Comparison of ENCODE assay signal across 8 cellular contexts in genomic region chr12:82358200-82359114, GRCh38. TPM values are rescaled to one million over a fixed set of nuclear protein-coding genes. Genes with fewer than 3 reads are reported as not detected.
A peak's percentile ranks its signal among the peaks of the same experiment; 100 is the strongest.
DNase-seq lines count a peak whose midpoint lies in the region; ATAC-seq, FAIRE-seq and TF ChIP-seq lines count a peak whose summit lies in the region.

CCDC59 (minus strand) TSS chr12:82358387; CDS start chr12:82358376, 11 bp downstream.
METTL25 (plus strand) TSS chr12:82358529; CDS start chr12:82358566, 37 bp downstream.

- ATAC-seq in HG03457 (IDR thresholded peaks at IDR 0.05; ENCODE audit: unreplicated experiment) (peak; percentile 92), left colon (peak; percentile 95)

- no peaks in the 10 kb centered on the region for H3K27me3 ChIP-seq in BLaER1 treated with 17β-estradiol and CSF1 and Interleukin-3, amounts not matched to agents 10 nM and 100 nM

- peak within 1 kb of the TSS; percentile 86 to 99 (median 93) for H3K4me2 ChIP-seq in BLaER1 treated with 17β-estradiol and CSF1 and Interleukin-3, amounts not matched to agents 10 nM and 100 nM

- H3K36me3 ChIP-seq in BLaER1 treated with 17β-estradiol and CSF1 and Interleukin-3, amounts not matched to agents 10 nM and 100 nM = peaks cover 31 to 40% (median 35%) of the 10 kb centered on the region in 11 experiments

- FAIRE-seq in GM19239 (lab: Jason Lieb, UNC) = peak; percentile 95

- peaks cover 21 to 36% (median 29%) of the 10 kb centered on the region in 10 experiments for H3K4me1 ChIP-seq in BLaER1 treated with 17β-estradiol and CSF1 and Interleukin-3, amounts not matched to agents 10 nM and 100 nM

- TF ChIP-seq CTCF in coronary artery (IDR thresholded peaks at IDR 0.05) = peak; percentile 96

- peak within 1 kb of the TSS; percentile 96 to 99 (median 97) for H3K27ac ChIP-seq in BLaER1 treated with 17β-estradiol and CSF1 and Interleukin-3, amounts not matched to agents 10 nM and 100 nM
- H3K27ac ChIP-seq in coronary artery = peak within 1 kb of the TSS; percentile 90 to 98

- peaks cover 0 to 46% (median 17%) of the 10 kb centered on the region in 11 experiments; a peak in 10 of 22 replicates for H4K20me1 ChIP-seq in BLaER1 treated with 17β-estradiol and CSF1 and Interleukin-3, amounts not matched to agents 10 nM and 100 nM

- intact Hi-C loops in left colon (cut with DNase I, micrococcal nuclease) = no loop called here

- peak within 1 kb of the TSS; percentile 81 to 99 (median 89) for H3K4me3 ChIP-seq in BLaER1 treated with 17β-estradiol and CSF1 and Interleukin-3, amounts not matched to agents 10 nM and 100 nM
- peak within 1 kb of the TSS; percentile 75 for H3K4me3 ChIP-seq in coronary artery

- peak within 1 kb of the TSS; percentile 92 to 99 (median 97) for H3K9ac ChIP-seq in BLaER1 treated with 17β-estradiol and CSF1 and Interleukin-3, amounts not matched to agents 10 nM and 100 nM

- DNase-seq in GM19239 (ENCODE audit: insufficient read length, low spot score) = peak; percentile 81
- DNase-seq in NCI-H524 (lab: John Stamatoyannopoulos, UW) = peak; percentile 93 to 96
- DNase-seq in activated CD4-positive, alpha-beta T cell treated with anti-CD3 and anti-CD28 coated beads for 48 hours = peak; percentile 97
- peak; percentile 98 for DNase-seq in coronary artery (ENCODE audit: low spot score)
- peak; percentile 97 for DNase-seq in left colon
- peak; percentile 95 for DNase-seq in stimulated activated CD4-positive, alpha-beta T cell treated with anti-CD3 and anti-CD28 coated beads, Interleukin-1b, Interleukin-23, amount 100 ng/mL, for 48 hours

- H3K9me3 ChIP-seq in BLaER1 treated with 17β-estradiol and CSF1 and Interleukin-3, amounts not matched to agents 10 nM and 100 nM (replicated peaks in 1 of 11) = peaks cover 0 to 6% (median 0%) of the 10 kb centered on the region in 11 experiments; a peak in 3 of 22 replicates

RNA-seq across cellular contexts. Expression of gene CCDC59, which starts in this region (rescaled TPM):
- total RNA-seq in left colon = 10 to 100 TPM; 22.7 to 24.2 TPM

RNA-seq across cellular contexts. Expression of gene METTL25, which starts in this region (rescaled TPM):
- 10 to 100 TPM; 14.6 to 15.2 TPM for total RNA-seq in left colon

Comparison
In these comparisons a context has a peak if more than half of its experiments do, and no peak if none do; other contexts are left out.
1. Peak in every context shown above with its lines: DNase-seq, ATAC-seq, H3K4me3 ChIP-seq and H3K27ac ChIP-seq.